ENCODE assay signal across 24 cellular contexts in the genomic region with DNA sequence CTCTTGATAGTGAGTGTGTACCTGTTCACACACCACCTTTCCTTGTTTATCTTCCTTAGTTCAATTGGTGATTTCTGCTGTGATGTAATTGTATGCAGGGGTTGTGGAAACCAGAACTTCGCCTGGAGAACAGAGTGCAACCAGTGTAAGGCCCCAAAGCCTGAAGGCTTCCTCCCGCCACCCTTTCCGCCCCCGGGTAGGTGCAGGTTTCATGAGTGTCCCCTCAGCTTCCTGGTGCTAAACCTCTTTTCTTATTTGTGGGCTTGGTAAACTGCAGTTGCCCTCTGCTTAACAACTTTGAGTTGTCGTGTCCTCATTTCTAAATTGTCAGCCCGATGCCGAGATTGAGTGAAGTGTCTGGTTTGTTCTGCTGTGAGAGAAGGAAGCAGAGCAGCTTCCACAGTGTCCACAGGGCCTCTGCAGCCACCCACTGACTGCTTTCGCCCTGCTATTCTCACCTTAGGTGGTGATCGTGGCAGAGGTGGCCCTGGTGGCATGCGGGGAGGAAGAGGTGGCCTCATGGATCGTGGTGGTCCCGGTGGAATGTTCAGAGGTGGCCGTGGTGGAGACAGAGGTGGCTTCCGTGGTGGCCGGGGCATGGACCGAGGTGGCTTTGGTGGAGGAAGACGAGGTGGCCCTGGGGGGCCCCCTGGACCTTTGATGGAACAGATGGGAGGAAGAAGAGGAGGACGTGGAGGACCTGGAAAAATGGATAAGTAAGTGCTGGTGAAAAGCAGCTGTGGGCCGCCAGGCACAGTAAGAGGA. TPM values are rescaled to one million over a fixed set of nuclear protein-coding genes. Genes with fewer than 3 reads are reported as not detected.
DNase-seq lines count a peak whose midpoint lies in the region; ATAC-seq and TF ChIP-seq lines count a peak whose summit lies in the region.
"Had no signal": no experiment of that assay in that cellular context is flagged by ENCODE, and none has a peak within 500 bp of the region (broad histone marks: within the 10 kb centered on the region; RNA-seq: fewer than 3 reads in every experiment).

No MANE protein-coding gene starts in this region.

- no peak overlapping the region for H3K4me3 Mint-ChIP-seq in activated CD8-positive, alpha-beta T cell treated with anti-CD3 and anti-CD28 coated beads, Interleukin-2, amount 10 ng/mL, durations not matched to agents 7 days and 5 days
- no peak overlapping the region for H3K4me3 Mint-ChIP-seq in activated CD8-positive, alpha-beta T cell treated with anti-CD3 and anti-CD28 coated beads for 36 hours
- H3K4me3 Mint-ChIP-seq in HFFc6 (peak overlapping the region; percentile 17; the same call in 1 of the 2 replicates), chondrocyte (ENCODE audit: unreplicated experiment) (no peak overlapping the region), neural crest cell (peak overlapping the region; percentile 69)
- H3K4me3 Mint-ChIP-seq: naive B cell had no signal

- H3K27ac ChIP-seq in transverse colon: no peak overlapping the region
- H3K27ac ChIP-seq: A549, BLaER1, KMS-11, lower lobe of right lung, thyroid gland had no signal

- no peak for TF ChIP-seq POLR2A in transverse colon (IDR thresholded peaks at IDR 0.05)

- H3K4me1 Mint-ChIP-seq in activated CD8-positive, alpha-beta T cell treated with anti-CD3 and anti-CD28 coated beads, Interleukin-2, amount 10 ng/mL, durations not matched to agents 7 days and 5 days (ENCODE audit: low read depth): peaks cover 2% of the 10 kb centered on the region
- peaks cover 7% of the 10 kb centered on the region for H3K4me1 Mint-ChIP-seq in activated CD8-positive, alpha-beta T cell treated with anti-CD3 and anti-CD28 coated beads for 36 hours (ENCODE audit: low read depth)
- H3K4me1 Mint-ChIP-seq in HFFc6 (ENCODE audit: low read depth): no peaks in the 10 kb centered on the region
- peaks cover 5% of the 10 kb centered on the region for H3K4me1 Mint-ChIP-seq in chondrocyte (ENCODE audit: low read depth)
- no peaks in the 10 kb centered on the region for H3K4me1 Mint-ChIP-seq in neural crest cell

- POLR2A ChIA-PET in activated CD8-positive, alpha-beta T cell treated with anti-CD3 and anti-CD28 coated beads, Interleukin-2, amount 10 ng/mL, durations not matched to agents 7 days and 5 days (lab: Charles Lee): no interaction called here
- POLR2A ChIA-PET in activated CD8-positive, alpha-beta T cell treated with anti-CD3 and anti-CD28 coated beads for 36 hours (lab: Charles Lee): interaction anchor here (1.2 to 6.1 kb wide), 4 partner anchors 10 to 30 kb away, joined by 3 to 29 read pairs (median 8); a partner anchor contains a TSS

- in situ Hi-C loops in transverse colon (cut with MboI; ENCODE audit: low pct_ligation_motif_present in 1 of 4, low pct_unique_long_range_greater_than_20kb in 1 of 4, low sequenced_read_pairs in 3 of 4): loop anchor here in 1 of 4 donors (25.0 kb wide), 1 partner anchor 88 kb away; a partner anchor contains a TSS

- H3K4me3 ChIP-seq in mucosa of descending colon (no peak overlapping the region), transverse colon (no peak overlapping the region)
- H3K4me3 ChIP-seq: A549, adrenal gland, BLaER1, lower lobe of right lung, thyroid gland had no signal

- TF ChIP-seq CTCF in activated CD8-positive, alpha-beta T cell treated with anti-CD3 and anti-CD28 coated beads for 36 hours (IDR thresholded peaks at IDR 0.05): no peak
- TF ChIP-seq CTCF in HFFc6 (IDR thresholded peaks at IDR 0.05): no peak
- TF ChIP-seq CTCF in chondrocyte (IDR thresholded peaks at IDR 0.05): no peak
- no peak for TF ChIP-seq CTCF in neural crest cell (conservative IDR thresholded peaks at IDR 0.05)
- no peak for TF ChIP-seq CTCF in mucosa of descending colon (IDR thresholded peaks at IDR 0.05)
- no peak for TF ChIP-seq CTCF in transverse colon (IDR thresholded peaks at IDR 0.05)

- H3K9me3 ChIP-seq in mucosa of descending colon (no peaks in the 10 kb centered on the region), transverse colon (no peaks in the 10 kb centered on the region)
- H3K9me3 ChIP-seq: A549, adrenal gland, BLaER1, lower lobe of right lung, thyroid gland had no signal

- peaks cover 1% of the 10 kb centered on the region for H3K27me3 Mint-ChIP-seq in activated CD8-positive, alpha-beta T cell treated with anti-CD3 and anti-CD28 coated beads, Interleukin-2, amount 10 ng/mL, durations not matched to agents 7 days and 5 days (ENCODE audit: low read depth)
- peaks cover 4% of the 10 kb centered on the region for H3K27me3 Mint-ChIP-seq in activated CD8-positive, alpha-beta T cell treated with anti-CD3 and anti-CD28 coated beads for 36 hours
- peaks cover 9% of the 10 kb centered on the region for H3K27me3 Mint-ChIP-seq in HFFc6 (ENCODE audit: insufficient read depth)
- H3K27me3 Mint-ChIP-seq in chondrocyte (ENCODE audit: low read depth): no peaks in the 10 kb centered on the region
- peaks cover 5% of the 10 kb centered on the region for H3K27me3 Mint-ChIP-seq in neural crest cell (ENCODE audit: low read depth)

- H3K36me3 Mint-ChIP-seq in activated CD8-positive, alpha-beta T cell treated with anti-CD3 and anti-CD28 coated beads, Interleukin-2, amount 10 ng/mL, durations not matched to agents 7 days and 5 days (ENCODE audit: low read depth): peaks cover 59% of the 10 kb centered on the region
- H3K36me3 Mint-ChIP-seq in activated CD8-positive, alpha-beta T cell treated with anti-CD3 and anti-CD28 coated beads for 36 hours (ENCODE audit: low read depth): peaks cover 51% of the 10 kb centered on the region
- H3K36me3 Mint-ChIP-seq in HFFc6 (ENCODE audit: low read depth): peaks cover 40% of the 10 kb centered on the region
- peaks cover 38% of the 10 kb centered on the region for H3K36me3 Mint-ChIP-seq in chondrocyte (ENCODE audit: low read depth)
- peaks cover 36% of the 10 kb centered on the region for H3K36me3 Mint-ChIP-seq in neural crest cell (ENCODE audit: low read depth)

- no peaks in the 10 kb centered on the region for H3K27me3 ChIP-seq in transverse colon
- H3K27me3 ChIP-seq: adrenal gland, BLaER1, thyroid gland had no signal

- H3K27ac Mint-ChIP-seq in activated CD8-positive, alpha-beta T cell treated with anti-CD3 and anti-CD28 coated beads, Interleukin-2, amount 10 ng/mL, durations not matched to agents 7 days and 5 days: peak overlapping the region; percentile 16
- no peak overlapping the region for H3K27ac Mint-ChIP-seq in activated CD8-positive, alpha-beta T cell treated with anti-CD3 and anti-CD28 coated beads for 36 hours
- H3K27ac Mint-ChIP-seq in HFFc6 (peak overlapping the region; percentile 2; the same call in 1 of the 2 replicates), chondrocyte (ENCODE audit: unreplicated experiment) (peak overlapping the region; percentile 32), neural crest cell (ENCODE audit: unreplicated experiment) (no peak overlapping the region)

- intact Hi-C loops in activated CD8-positive, alpha-beta T cell treated with anti-CD3 and anti-CD28 coated beads for 36 hours (cut with micrococcal nuclease): no loop called here
- intact Hi-C loops in mucosa of descending colon (cut with DNase I, micrococcal nuclease) (no loop called here), transverse colon (cut with DNase I; ENCODE audit: low total_unique reads) (no loop called here)

- WGBS in transverse colon (ENCODE audit: low coverage in 1 of 2), 2 donors: 72 to 90% methylated on average over 6 to 19 of the region's 19 CpGs

- ATAC-seq in activated CD8-positive, alpha-beta T cell treated with anti-CD3 and anti-CD28 coated beads, Interleukin-2, amount 10 ng/mL, durations not matched to agents 7 days and 5 days: no peak
- ATAC-seq in activated CD8-positive, alpha-beta T cell treated with anti-CD3 and anti-CD28 coated beads for 36 hours: no peak
- ATAC-seq in SK-N-SH treated with all-trans-retinoic acid at 6 μM for 48 hours (no peak), mucosa of descending colon (no peak)
- ATAC-seq: A549, lower lobe of right lung had no signal

- H3K4me1 ChIP-seq in mucosa of descending colon (ENCODE audit: low read depth) (peaks cover 11% of the 10 kb centered on the region), transverse colon (peaks cover 0 to 13% (median 10%) of the 10 kb centered on the region in 4 donors)

- no peaks in the 10 kb centered on the region for H3K9me3 Mint-ChIP-seq in activated CD8-positive, alpha-beta T cell treated with anti-CD3 and anti-CD28 coated beads, Interleukin-2, amount 10 ng/mL, durations not matched to agents 7 days and 5 days (ENCODE audit: insufficient read depth)
- no peaks in the 10 kb centered on the region for H3K9me3 Mint-ChIP-seq in activated CD8-positive, alpha-beta T cell treated with anti-CD3 and anti-CD28 coated beads for 36 hours
- H3K9me3 Mint-ChIP-seq in HFFc6 (no peaks in the 10 kb centered on the region), chondrocyte (ENCODE audit: low read depth) (no peaks in the 10 kb centered on the region), neural crest cell (no peaks in the 10 kb centered on the region)
- H3K9me3 Mint-ChIP-seq: naive B cell had no signal

- H3K36me3 ChIP-seq in mucosa of descending colon (ENCODE audit: low read depth): peaks cover 27% of the 10 kb centered on the region
- H3K36me3 ChIP-seq in transverse colon: peaks cover 0 to 57% (median 26%) of the 10 kb centered on the region in 4 donors

- TF ChIP-seq EP300 in transverse colon (IDR thresholded peaks at IDR 0.05; ENCODE audit: low read depth): no peak

- DNase-seq in activated CD8-positive, alpha-beta T cell treated with anti-CD3 and anti-CD28 coated beads, Interleukin-2, amount 10 ng/mL, durations not matched to agents 7 days and 5 days: no peak
- no peak for DNase-seq in activated CD8-positive, alpha-beta T cell treated with anti-CD3 and anti-CD28 coated beads for 36 hours
- no peak for DNase-seq in HFFc6
- no peak for DNase-seq in chondrocyte (ENCODE audit: low spot score)
- no peak for DNase-seq in neural crest cell (ENCODE audit: low read depth, low spot score)
- DNase-seq in mucosa of descending colon: no peak
- DNase-seq in transverse colon: no peak
- DNase-seq: activated CD4-positive, CD25-positive, alpha-beta regulatory T cell treated with anti-CD3 and anti-CD28 coated beads, Interleukin-2, amount 50 U/mL, for 72 hours; activated T-cell treated with anti-CD3 and anti-CD28 coated beads, Interleukin-2, amount 50 U/mL, for 1 hour; central memory CD4-positive, alpha-beta T cell; effector CD4-positive, alpha-beta T cell; GF-D8; lower lobe of right lung; naive B cell; NCI-H2081; SHP77; thyroid gland had no signal

- CTCF ChIA-PET in activated CD8-positive, alpha-beta T cell treated with anti-CD3 and anti-CD28 coated beads, Interleukin-2, amount 10 ng/mL, durations not matched to agents 7 days and 5 days (lab: Charles Lee): no interaction called here
- CTCF ChIA-PET in activated CD8-positive, alpha-beta T cell treated with anti-CD3 and anti-CD28 coated beads for 36 hours (lab: Charles Lee): no interaction called here

RNA-seq across cellular contexts. Expression of a gene that starts 7.1 kb away (rescaled TPM):
- 10 to 100 TPM; 10.9 to 11.4 TPM for total RNA-seq in activated CD8-positive, alpha-beta T cell treated with anti-CD3 and anti-CD28 coated beads, Interleukin-2, amount 10 ng/mL, durations not matched to agents 7 days and 5 days
- 1 to 10 TPM in 1 of 2 experiments, under 1 TPM in 1; 0.36 to 1.1 TPM for total RNA-seq in activated CD8-positive, alpha-beta T cell treated with anti-CD3 and anti-CD28 coated beads for 36 hours
- total RNA-seq in HFFc6 (2021; fragmentation: NEBNext Ultra II Directional; extraction: Animal tissue kit (Norgen Biotek cat#: 25700)): 10 to 100 TPM; 40.5 to 48.8 (median 43.3) TPM
- total RNA-seq in chondrocyte (34.5 to 35.6 TPM (median 34.8 TPM) in 3 replicates), neural crest cell (7.8 and 8.9 TPM in 2 replicates), mucosa of descending colon (10 to 100 TPM; 19.7 to 34.7 (median 24.7) TPM), transverse colon (10 to 100 TPM; 21.1 to 81.0 (median 43.6) TPM)

RNA-seq across cellular contexts. Expression of a gene that starts 16.2 kb away (rescaled TPM):
- 1 to 10 TPM; 1.4 to 1.6 TPM for total RNA-seq in activated CD8-positive, alpha-beta T cell treated with anti-CD3 and anti-CD28 coated beads, Interleukin-2, amount 10 ng/mL, durations not matched to agents 7 days and 5 days
- under 1 TPM in 1 of 2 experiments, not detected in 1; 0.56 TPM for total RNA-seq in activated CD8-positive, alpha-beta T cell treated with anti-CD3 and anti-CD28 coated beads for 36 hours
- total RNA-seq in HFFc6 (2021; fragmentation: NEBNext Ultra II Directional; extraction: Animal tissue kit (Norgen Biotek cat#: 25700)): under 1 TPM in 2 of 6 experiments, not detected in 4; 0.24 to 0.28 TPM
- total RNA-seq in chondrocyte (0.27 to 1.2 TPM (median 0.31 TPM) in 3 replicates), neural crest cell (0.27 and 0.63 TPM in 2 replicates), mucosa of descending colon (1 to 10 TPM; 1.1 to 2.3 (median 1.4) TPM), transverse colon (1 to 10 TPM in 3 of 4 donors, not detected in 1; 1.2 to 5.0 (median 2.4) TPM)
- total RNA-seq: fibroblast of lung, NCI-H460 had no signal

RNA-seq across cellular contexts. Expression of a gene that starts 31.2 kb away (rescaled TPM):
- 100 to 1,000 TPM; 323 to 326 TPM for total RNA-seq in activated CD8-positive, alpha-beta T cell treated with anti-CD3 and anti-CD28 coated beads, Interleukin-2, amount 10 ng/mL, durations not matched to agents 7 days and 5 days
- total RNA-seq in activated CD8-positive, alpha-beta T cell treated with anti-CD3 and anti-CD28 coated beads for 36 hours: 100 to 1,000 TPM; 307 to 315 TPM
- 100 to 1,000 TPM; 200 to 291 (median 270) TPM for total RNA-seq in HFFc6 (2021; fragmentation: NEBNext Ultra II Directional; extraction: Animal tissue kit (Norgen Biotek cat#: 25700))
- 139 to 205 TPM (median 144 TPM) in 3 replicates for total RNA-seq in chondrocyte
- total RNA-seq in neural crest cell: 483 and 497 TPM in 2 replicates
- 100 to 1,000 TPM; 176 to 227 (median 179) TPM for total RNA-seq in mucosa of descending colon
- total RNA-seq in transverse colon: 100 to 1,000 TPM; 196 to 318 (median 205) TPM

RNA-seq across cellular contexts. Expression of a gene that starts 31.5 kb away (rescaled TPM):
- 10 to 100 TPM; 30.0 to 34.7 TPM for total RNA-seq in activated CD8-positive, alpha-beta T cell treated with anti-CD3 and anti-CD28 coated beads, Interleukin-2, amount 10 ng/mL, durations not matched to agents 7 days and 5 days
- total RNA-seq in activated CD8-positive, alpha-beta T cell treated with anti-CD3 and anti-CD28 coated beads for 36 hours: 10 to 100 TPM; 24.5 to 25.4 TPM
- 10 to 100 TPM; 19.4 to 24.0 (median 21.0) TPM for total RNA-seq in HFFc6 (2021; fragmentation: NEBNext Ultra II Directional; extraction: Animal tissue kit (Norgen Biotek cat#: 25700))
- total RNA-seq in chondrocyte (29.5 to 37.6 TPM (median 30.9 TPM) in 3 replicates), neural crest cell (64.9 and 65.6 TPM in 2 replicates), mucosa of descending colon (10 to 100 TPM; 13.3 to 26.1 (median 19.1) TPM), transverse colon (100 to 1,000 TPM in 1 of 4 donors, 10 to 100 TPM in 3; 20.9 to 131 (median 31.5) TPM)

Comparison
In these comparisons a context has a peak if more than half of its experiments do, and no peak if none do; other contexts are left out.
1. H3K27ac Mint-ChIP-seq: peak in activated CD8-positive, alpha-beta T cell treated with anti-CD3 and anti-CD28 coated beads, Interleukin-2, amount 10 ng/mL, durations not matched to agents 7 days and 5 days (single experiment), HFFc6 (single experiment) and chondrocyte (single experiment); none in activated CD8-positive, alpha-beta T cell treated with anti-CD3 and anti-CD28 coated beads for 36 hours (single experiment) and neural crest cell (single experiment).
2. H3K4me3 Mint-ChIP-seq: peak in HFFc6 (single experiment) and neural crest cell (single experiment); none in activated CD8-positive, alpha-beta T cell treated with anti-CD3 and anti-CD28 coated beads, Interleukin-2, amount 10 ng/mL, durations not matched to agents 7 days and 5 days (single experiment), activated CD8-positive, alpha-beta T cell treated with anti-CD3 and anti-CD28 coated beads for 36 hours (single experiment) and chondrocyte (single experiment).